ENCODE assay signal across 23 cellular contexts in genomic region chr5:76467221-76467620, GRCh38.
"Had no signal": no experiment of that assay in that cellular context is flagged by ENCODE, and none has a peak within 500 bp of the region (broad histone marks: within the 10 kb centered on the region; RNA-seq: fewer than 3 reads in every experiment).

No MANE protein-coding gene starts in this region.

- H3K4me1 ChIP-seq: colonic mucosa, foreskin keratinocyte, left ventricle myocardium inferior, lower lobe of right lung, psoas muscle, suprapubic skin, tibial artery, uterus had no signal

- H3K27me3 ChIP-seq: colonic mucosa, neutrophil, right lobe of liver, suprapubic skin, tibial artery, upper lobe of left lung, uterus had no signal

- DNase-seq: colonic mucosa; effector CD4-positive, alpha-beta T cell; endodermal cell; erythroblast; foreskin keratinocyte; kidney; left cardiac atrium; left ventricle myocardium inferior; lower lobe of right lung; mesenchymal stem cell; midbrain; nephron progenitor cell; psoas muscle; retina; right lobe of liver; stimulated activated CD4-positive, alpha-beta T cell treated with anti-CD3 and anti-CD28 coated beads, Interleukin-4, amount 100 ng/mL, for 1 hour; stimulated activated CD8-positive, alpha-beta memory T cell treated with anti-CD3 and anti-CD28 coated beads, Interleukin-4, amount 100 ng/mL, for 48 hours; tibial artery; upper lobe of left lung; uterus had no signal

- H3K27ac Mint-ChIP-seq: endodermal cell; nephron progenitor cell; stimulated activated memory B cell treated with anti-CD40 and anti-IgM and Interleukin-4, amounts not matched to agents 10 μg/mL and 1 μg/mL and 100 μg/mL, for 72 hours had no signal

- H3K4me3 ChIP-seq: colonic mucosa, left ventricle myocardium inferior, lower lobe of right lung, psoas muscle, right lobe of liver, suprapubic skin, tibial artery, upper lobe of left lung, uterus had no signal

- H3K27me3 Mint-ChIP-seq: stimulated activated memory B cell treated with anti-CD40 and anti-IgM and Interleukin-4, amounts not matched to agents 10 μg/mL and 1 μg/mL and 100 μg/mL, for 72 hours had no signal

- H3K9me3 ChIP-seq: colonic mucosa, left ventricle myocardium inferior, lower lobe of right lung, neutrophil, psoas muscle, right lobe of liver, suprapubic skin, tibial artery, upper lobe of left lung, uterus had no signal

- H3K4me1 Mint-ChIP-seq: endodermal cell; stimulated activated memory B cell treated with anti-CD40 and anti-IgM and Interleukin-4, amounts not matched to agents 10 μg/mL and 1 μg/mL and 100 μg/mL, for 72 hours had no signal

- H3K4me3 Mint-ChIP-seq: endodermal cell; nephron progenitor cell; stimulated activated memory B cell treated with anti-CD40 and anti-IgM and Interleukin-4, amounts not matched to agents 10 μg/mL and 1 μg/mL and 100 μg/mL, for 72 hours had no signal

- ATAC-seq: foreskin keratinocyte; left cardiac atrium; lower lobe of right lung; psoas muscle; stimulated activated memory B cell treated with anti-CD40 and anti-IgM and Interleukin-4, amounts not matched to agents 10 μg/mL and 1 μg/mL and 100 μg/mL, for 72 hours had no signal

- H3K36me3 Mint-ChIP-seq: stimulated activated memory B cell treated with anti-CD40 and anti-IgM and Interleukin-4, amounts not matched to agents 10 μg/mL and 1 μg/mL and 100 μg/mL, for 72 hours had no signal

- H3K9me3 Mint-ChIP-seq: stimulated activated memory B cell treated with anti-CD40 and anti-IgM and Interleukin-4, amounts not matched to agents 10 μg/mL and 1 μg/mL and 100 μg/mL, for 72 hours had no signal

- H3K36me3 ChIP-seq: colonic mucosa, left ventricle myocardium inferior, lower lobe of right lung, suprapubic skin, tibial artery, upper lobe of left lung, uterus had no signal

- H3K27ac ChIP-seq: colonic mucosa, foreskin keratinocyte, left ventricle myocardium inferior, lower lobe of right lung, psoas muscle, right lobe of liver, suprapubic skin, tibial artery, upper lobe of left lung, uterus had no signal
